In the genomic region with DNA sequence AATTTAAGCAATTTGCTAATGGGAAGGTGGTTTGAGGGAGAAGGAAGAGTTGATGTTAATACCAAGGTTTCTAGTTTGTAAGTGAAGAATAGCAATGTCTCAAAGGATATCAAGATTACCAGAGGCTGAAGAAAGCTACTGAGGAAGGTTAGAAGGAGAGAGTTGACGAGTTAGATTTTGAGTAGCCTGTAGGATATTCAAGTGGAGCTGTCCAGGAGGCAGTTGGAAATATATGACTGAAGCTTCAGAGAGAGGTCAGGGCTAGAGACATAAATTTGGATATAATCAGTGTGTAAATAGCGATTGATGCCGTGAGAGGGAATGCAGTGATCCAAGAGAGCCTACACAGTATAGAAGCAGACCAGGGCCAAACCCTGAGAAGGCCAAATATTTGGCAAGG, we compare ENCODE assay signal across 17 cellular contexts.
"Had no signal": no experiment of that assay in that cellular context is flagged by ENCODE, and none has a peak within 500 bp of the region (broad histone marks: within the 10 kb centered on the region; RNA-seq: fewer than 3 reads in every experiment).

No MANE protein-coding gene starts in this region.

- H3K79me2 ChIP-seq: parathyroid adenoma had no signal

- H3K27me3 ChIP-seq: heart right ventricle, right lobe of liver, tibial artery had no signal

- H3K4me3 Mint-ChIP-seq: natural killer cell; stimulated activated memory B cell treated with anti-CD40 and anti-IgM and Interleukin-4, amounts not matched to agents 10 μg/mL and 1 μg/mL and 100 μg/mL, for 72 hours; stimulated activated naive CD8-positive, alpha-beta T cell treated with anti-CD3 and anti-CD28 coated beads, Interleukin-15, Interleukin-2, amounts not matched to agents 100 ng/mL and 50 ng/mL, for 24 hours had no signal

- H3K27ac Mint-ChIP-seq: natural killer cell; stimulated activated memory B cell treated with anti-CD40 and anti-IgM and Interleukin-4, amounts not matched to agents 10 μg/mL and 1 μg/mL and 100 μg/mL, for 72 hours; stimulated activated naive CD8-positive, alpha-beta T cell treated with anti-CD3 and anti-CD28 coated beads, Interleukin-15, Interleukin-2, amounts not matched to agents 100 ng/mL and 50 ng/mL, for 24 hours had no signal

- H3K36me3 Mint-ChIP-seq: natural killer cell; stimulated activated memory B cell treated with anti-CD40 and anti-IgM and Interleukin-4, amounts not matched to agents 10 μg/mL and 1 μg/mL and 100 μg/mL, for 72 hours had no signal

- H3K9me3 Mint-ChIP-seq: natural killer cell; stimulated activated memory B cell treated with anti-CD40 and anti-IgM and Interleukin-4, amounts not matched to agents 10 μg/mL and 1 μg/mL and 100 μg/mL, for 72 hours; stimulated activated naive CD8-positive, alpha-beta T cell treated with anti-CD3 and anti-CD28 coated beads, Interleukin-15, Interleukin-2, amounts not matched to agents 100 ng/mL and 50 ng/mL, for 24 hours had no signal

- ATAC-seq: heart right ventricle; natural killer cell; psoas muscle; right lobe of liver; stimulated activated memory B cell treated with anti-CD40 and anti-IgM and Interleukin-4, amounts not matched to agents 10 μg/mL and 1 μg/mL and 100 μg/mL, for 72 hours had no signal

- H2AFZ ChIP-seq: parathyroid adenoma had no signal

- H3K4me3 ChIP-seq: coronary artery, heart right ventricle, psoas muscle, right lobe of liver, tibial artery had no signal

- H3K36me3 ChIP-seq: right lobe of liver, tibial artery had no signal

- H3K27ac ChIP-seq: coronary artery, parathyroid adenoma, psoas muscle, right lobe of liver, tibial artery had no signal

- H3K9ac ChIP-seq: parathyroid adenoma had no signal

- H3K9me3 ChIP-seq: heart right ventricle, psoas muscle, right lobe of liver, tibial artery had no signal

- H3K4me1 Mint-ChIP-seq: natural killer cell; stimulated activated memory B cell treated with anti-CD40 and anti-IgM and Interleukin-4, amounts not matched to agents 10 μg/mL and 1 μg/mL and 100 μg/mL, for 72 hours had no signal

- DNase-seq: effector CD4-positive, alpha-beta T cell; foreskin melanocyte; heart right ventricle; hypothalamus; kidney glomerular epithelial cell; mammary epithelial cell; natural killer cell; occipital lobe; psoas muscle; retina; right lobe of liver; stimulated activated CD4-positive, alpha-beta T cell treated with anti-CD3 and anti-CD28 coated beads, Interleukin-4, amount 100 ng/mL, for 1 hour; tibial artery had no signal
